In genomic region chr17:74749262-74750038, GRCh38 we compare ENCODE assay signal across 8 cellular contexts. TPM values are rescaled to one million over a fixed set of nuclear protein-coding genes. Genes with fewer than 3 reads are reported as not detected.
A peak's percentile ranks its signal among the peaks of the same experiment; 100 is the strongest.
DNase-seq lines count a peak whose midpoint lies in the region; ATAC-seq and TF ChIP-seq lines count a peak whose summit lies in the region.

No MANE protein-coding gene starts in this region.

- intact Hi-C loops in testis (cut with DNase I; ENCODE audit: low total_unique reads): no loop called here

- H3K4me1 ChIP-seq in testis: peaks cover 38% of the 10 kb centered on the region

- peak overlapping the region; percentile 9 for H3K9ac ChIP-seq in SK-N-MC (ENCODE audit: insufficient read length)

- H3K36me3 ChIP-seq in SK-N-MC (ENCODE audit: insufficient read depth, low read length) (no peaks in the 10 kb centered on the region), testis (ENCODE audit: low read depth, missing control alignments) (no peaks in the 10 kb centered on the region)

- H3K9me3 ChIP-seq in SK-N-MC (ENCODE audit: low read depth, low read length): no peaks in the 10 kb centered on the region
- H3K9me3 ChIP-seq in testis: no peaks in the 10 kb centered on the region

- peak overlapping the region; percentile 85 for H3K4me3 ChIP-seq in SK-N-MC
- peak overlapping the region; percentile 77 to 78 for H3K4me3 ChIP-seq in cardiac fibroblast (replicated peaks in 1 of 2; ENCODE audit: low read depth in 2 of 2, low read length in 2 of 2)
- peak overlapping the region; percentile 87 to 91 for H3K4me3 ChIP-seq in testis

- no peak overlapping the region for H3K27ac ChIP-seq in SK-N-MC
- peak overlapping the region; percentile 60 to 79 for H3K27ac ChIP-seq in testis

- no peaks in the 10 kb centered on the region for H3K27me3 ChIP-seq in testis

- DNase-seq in ELR (ENCODE audit: low read depth) (peak; percentile 64), SK-N-MC (ENCODE audit: low read depth, low spot score) (no peak), cardiac fibroblast (ENCODE audit: low read depth in 2 of 2) (no peak), medulla oblongata (ENCODE audit: extremely low spot score) (peak; percentile 30), testis (no peak), cortex of kidney (lab: John Stamatoyannopoulos, UW) (no peak), NCI-H2171 treated with DMSO at 0.1 percent for 48 hours (lab: John Stamatoyannopoulos, UW) (no peak)

- peak; percentile 3 for ATAC-seq in HG02763 (IDR thresholded peaks at IDR 0.05; ENCODE audit: unreplicated experiment)

- no peak for TF ChIP-seq POLR2A in testis (IDR thresholded peaks at IDR 0.05)

- TF ChIP-seq CTCF in cardiac fibroblast (IDR thresholded peaks at IDR 0.05; ENCODE audit: low read depth, low read length): no peak
- no peak for TF ChIP-seq CTCF in testis (IDR thresholded peaks at IDR 0.05)

- WGBS in testis, 2 donors: 3 to 7% methylated on average over 38 to 42 of the region's 47 CpGs

RNA-seq across cellular contexts. Expression of gene NHERF1, which starts 1.0 kb away (rescaled TPM):
- 10 to 100 TPM; 26.9 to 28.6 TPM for total RNA-seq in testis
- 69.2 TPM for polyA plus RNA-seq in testis (ENCODE audit: insufficient read depth, low read depth, low replicate concordance)

RNA-seq across cellular contexts. Expression of gene RAB37, which starts 12.4 kb away (rescaled TPM):
- under 1 TPM; 0.81 to 0.94 TPM for total RNA-seq in testis
- polyA plus RNA-seq in testis (ENCODE audit: insufficient read depth, low read depth, low replicate concordance): 1.9 TPM

RNA-seq across cellular contexts. Expression of gene NAT9, which starts 26.7 kb away (rescaled TPM):
- total RNA-seq in testis: 10 to 100 TPM; 45.6 to 51.3 TPM
- 43.8 TPM for polyA plus RNA-seq in testis (ENCODE audit: insufficient read depth, low read depth, low replicate concordance)

RNA-seq across cellular contexts. Expression of gene CD300LF, which starts 36.7 kb away (rescaled TPM):
- total RNA-seq in testis: 1 to 10 TPM in 1 of 2 donors, under 1 TPM in 1; 0.43 to 1.1 TPM
- 0.79 TPM for polyA plus RNA-seq in testis (ENCODE audit: insufficient read depth, low read depth, low replicate concordance)

Comparison
In these comparisons a context has a peak if more than half of its experiments do, and no peak if none do; other contexts are left out.
1. DNase-seq: peak in ELR (single experiment) and medulla oblongata (single experiment); none in SK-N-MC (single experiment), cardiac fibroblast (0 of 2), testis (single experiment), cortex of kidney (single experiment) and NCI-H2171 treated with DMSO at 0.1 percent for 48 hours (single experiment).
2. Peak in every context shown above with its lines, with median percentiles within 50 percentile points of each other: H3K4me3 ChIP-seq.